ENCODE assay signal across 20 cellular contexts in the genomic region with DNA sequence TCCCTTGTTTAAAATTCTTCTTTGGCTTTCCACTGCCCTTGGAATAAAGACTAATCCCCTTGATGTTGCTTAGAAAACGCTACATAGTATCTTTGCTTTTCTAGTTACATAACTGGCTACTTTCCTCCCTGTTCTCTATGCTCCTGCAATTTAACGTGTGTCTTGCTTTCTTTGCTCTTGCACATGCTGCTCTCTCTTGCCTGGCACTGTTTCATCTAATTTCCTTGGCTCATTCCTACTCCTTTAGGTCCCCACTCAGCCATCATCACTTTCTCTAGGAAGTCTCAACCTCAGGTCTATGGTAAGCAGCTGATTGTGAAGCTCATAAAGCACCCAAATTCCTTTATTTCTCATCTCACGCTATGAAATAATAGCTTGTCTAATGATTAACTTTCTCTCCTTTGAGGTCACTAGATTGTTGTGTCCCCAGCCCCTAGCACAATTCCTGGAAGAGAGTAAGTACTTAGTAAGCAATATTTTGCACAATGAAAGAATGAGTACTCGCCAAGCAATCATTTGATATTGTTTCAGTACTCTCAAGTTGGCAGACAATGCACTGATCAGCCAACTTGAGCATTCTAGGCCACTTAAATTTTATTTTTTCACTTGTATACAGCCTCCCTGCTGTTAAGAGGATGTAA.
"Had no signal": no experiment of that assay in that cellular context is flagged by ENCODE, and none has a peak within 500 bp of the region (broad histone marks: within the 10 kb centered on the region; RNA-seq: fewer than 3 reads in every experiment).

No MANE protein-coding gene starts in this region.

- H3K4me1 ChIP-seq: prostate gland had no signal

- H3K4me3 Mint-ChIP-seq: activated naive CD8-positive, alpha-beta T cell treated with anti-CD3 and anti-CD28 coated beads, Interleukin-2, amount 50 U/mL, for 24 hours; activated T-helper 17 cell treated with anti-CD3 and anti-CD28 coated beads, Interleukin-2, amount 50 U/mL, for 72 hours; stimulated activated memory B cell treated with anti-CD40 and anti-IgM and Interleukin-4, amounts not matched to agents 10 μg/mL and 1 μg/mL and 100 μg/mL, for 72 hours had no signal

- H3K27ac Mint-ChIP-seq: activated naive CD8-positive, alpha-beta T cell treated with anti-CD3 and anti-CD28 coated beads, Interleukin-2, amount 50 U/mL, for 24 hours; activated T-helper 17 cell treated with anti-CD3 and anti-CD28 coated beads, Interleukin-2, amount 50 U/mL, for 72 hours; nephron progenitor cell; stimulated activated memory B cell treated with anti-CD40 and anti-IgM and Interleukin-4, amounts not matched to agents 10 μg/mL and 1 μg/mL and 100 μg/mL, for 72 hours had no signal

- H3K27me3 ChIP-seq: ascending aorta, cardiac muscle cell, gastroesophageal sphincter, tibial nerve had no signal

- DNase-seq: activated CD4-positive, alpha-beta T cell treated with anti-CD3 and anti-CD28 coated beads, Interleukin-2, amount 50 U/mL, for 4 hours; activated CD4-positive, CD25-positive, alpha-beta regulatory T cell treated with anti-CD3 and anti-CD28 coated beads, Interleukin-2, amount 50 U/mL, for 72 hours; activated naive CD4-positive, alpha-beta T cell treated with Interleukin-2 at 50 U/mL for 16 hours; activated naive CD8-positive, alpha-beta T cell treated with anti-CD3 and anti-CD28 coated beads, Interleukin-2, amount 50 U/mL, for 24 hours; activated T-cell treated with anti-CD3 and anti-CD28 coated beads for 4 hours; islet precursor cell; left ventricle myocardium superior; nephron progenitor cell; stimulated activated CD4-positive, alpha-beta T cell treated with anti-CD3 and anti-CD28 coated beads, Interleukin-12 subunit alpha, Interleukin-12 subunit beta, amount 100 ng/mL, for 4 hours; stimulated activated CD4-positive, alpha-beta T cell treated with anti-CD3 and anti-CD28 coated beads, Interleukin-2, amount 100 ng/mL, for 24 hours; T-helper 1 cell; T1000 had no signal

- ATAC-seq: activated naive CD8-positive, alpha-beta T cell treated with anti-CD3 and anti-CD28 coated beads, Interleukin-2, amount 50 U/mL, for 24 hours; activated T-helper 17 cell treated with anti-CD3 and anti-CD28 coated beads, Interleukin-2, amount 50 U/mL, for 72 hours; gastroesophageal sphincter; left ventricle myocardium superior; stimulated activated memory B cell treated with anti-CD40 and anti-IgM and Interleukin-4, amounts not matched to agents 10 μg/mL and 1 μg/mL and 100 μg/mL, for 72 hours had no signal

- H3K9me3 Mint-ChIP-seq: activated naive CD8-positive, alpha-beta T cell treated with anti-CD3 and anti-CD28 coated beads, Interleukin-2, amount 50 U/mL, for 24 hours; activated T-helper 17 cell treated with anti-CD3 and anti-CD28 coated beads, Interleukin-2, amount 50 U/mL, for 72 hours; nephron progenitor cell; stimulated activated memory B cell treated with anti-CD40 and anti-IgM and Interleukin-4, amounts not matched to agents 10 μg/mL and 1 μg/mL and 100 μg/mL, for 72 hours had no signal

- H3K27me3 Mint-ChIP-seq: activated naive CD8-positive, alpha-beta T cell treated with anti-CD3 and anti-CD28 coated beads, Interleukin-2, amount 50 U/mL, for 24 hours; activated T-helper 17 cell treated with anti-CD3 and anti-CD28 coated beads, Interleukin-2, amount 50 U/mL, for 72 hours; stimulated activated memory B cell treated with anti-CD40 and anti-IgM and Interleukin-4, amounts not matched to agents 10 μg/mL and 1 μg/mL and 100 μg/mL, for 72 hours had no signal

- H3K27ac ChIP-seq: ascending aorta, cardiac muscle cell, gastroesophageal sphincter, prostate gland, SK-N-MC had no signal

- H3K36me3 Mint-ChIP-seq: stimulated activated memory B cell treated with anti-CD40 and anti-IgM and Interleukin-4, amounts not matched to agents 10 μg/mL and 1 μg/mL and 100 μg/mL, for 72 hours had no signal

- H3K9me3 ChIP-seq: ascending aorta, gastroesophageal sphincter, prostate gland, tibial nerve had no signal

- H3K4me3 ChIP-seq: ascending aorta, cardiac muscle cell, gastroesophageal sphincter, prostate gland, SK-N-MC, tibial nerve had no signal

- H3K36me3 ChIP-seq: cardiac muscle cell, prostate gland had no signal
